Comparison of ENCODE assay signal across 18 cellular contexts in the genomic region with DNA sequence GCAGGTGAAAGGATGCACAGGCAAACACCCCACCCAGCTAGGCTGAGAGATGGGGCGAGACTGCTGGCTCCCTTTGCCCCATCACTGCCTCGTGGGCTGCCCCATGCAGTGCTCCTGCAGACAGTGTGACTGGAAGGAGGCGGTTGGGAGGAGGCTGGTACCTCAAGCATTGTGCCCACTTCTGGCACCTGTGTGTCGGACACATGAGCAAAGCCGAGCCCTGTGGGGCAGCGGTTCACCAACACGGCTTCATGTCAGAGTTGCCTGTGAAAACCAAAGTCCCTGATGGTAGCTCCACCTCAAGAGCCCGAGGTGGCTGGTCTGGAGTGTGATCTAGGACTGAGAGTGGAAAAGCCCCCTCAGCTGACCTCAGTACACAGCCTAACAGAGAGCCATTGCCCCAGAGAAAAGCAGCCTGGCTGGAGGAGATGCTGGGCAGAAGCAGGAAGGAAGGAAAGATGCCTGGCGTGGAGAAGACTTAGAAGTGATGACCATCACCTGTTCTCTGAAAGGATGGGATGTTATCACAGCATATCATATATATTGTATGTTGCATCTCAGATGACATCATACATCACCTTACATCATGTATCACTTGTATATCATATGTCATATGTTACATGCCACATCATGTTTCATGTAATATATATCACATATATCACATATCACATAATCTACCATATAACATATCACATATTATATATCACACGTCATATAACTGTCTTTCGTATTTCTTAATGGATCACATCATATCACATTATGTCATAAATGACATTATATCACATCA.
"Had no signal": no experiment of that assay in that cellular context is flagged by ENCODE, and none has a peak within 500 bp of the region (broad histone marks: within the 10 kb centered on the region; RNA-seq: fewer than 3 reads in every experiment).

No MANE protein-coding gene starts in this region.

- ATAC-seq: activated naive CD8-positive, alpha-beta T cell treated with anti-CD3 and anti-CD28 coated beads, Interleukin-2, amount 50 U/mL, for 24 hours; activated T-cell treated with anti-CD3 and anti-CD28 coated beads, Interleukin-2, amount 50 U/mL, for 72 hours; esophagus mucosa; pancreas; stimulated activated memory B cell treated with anti-CD40 and anti-IgM and Interleukin-4, amounts not matched to agents 10 μg/mL and 1 μg/mL and 100 μg/mL, for 72 hours; T-cell had no signal

- H3K36me3 ChIP-seq: neutrophil, pancreas, sigmoid colon, vagina had no signal

- DNase-seq: activated CD4-positive, alpha-beta T cell treated with anti-CD3 and anti-CD28 coated beads for 1 hour; activated CD4-positive, alpha-beta T cell treated with anti-CD3 and anti-CD28 coated beads, Interleukin-2, amount 50 U/mL, for 48 hours; activated effector memory CD4-positive, alpha-beta T cell treated with Interleukin-2 at 50 U/mL for 16 hours; activated naive CD4-positive, alpha-beta T cell treated with anti-CD3 and anti-CD28 coated beads for 36 hours; activated naive CD8-positive, alpha-beta T cell treated with anti-CD3 and anti-CD28 coated beads, Interleukin-2, amount 50 U/mL, for 24 hours; activated T-cell treated with anti-CD3 and anti-CD28 coated beads, Interleukin-2, amount 50 U/mL, for 72 hours; glutamatergic neuron; hippocampal formation; pancreas; sigmoid colon; stimulated activated CD4-positive, alpha-beta T cell treated with anti-CD3 and anti-CD28 coated beads, Interleukin-15, amount 100 ng/mL, for 24 hours; T-cell; T-helper 9 cell had no signal

- H3K4me1 ChIP-seq: pancreas, sigmoid colon, vagina had no signal

- H3K27ac ChIP-seq: neutrophil, pancreas, sigmoid colon, vagina had no signal

- H3K4me3 ChIP-seq: pancreas, sigmoid colon, smooth muscle cell, vagina had no signal

- H3K27me3 ChIP-seq: neutrophil, pancreas, sigmoid colon, vagina had no signal

- H3K9me3 ChIP-seq: neutrophil, pancreas, sigmoid colon, vagina had no signal
